In genomic region chr17:41567317-41567716, GRCh38 we compare ENCODE assay signal across 19 cellular contexts. TPM values are rescaled to one million over a fixed set of nuclear protein-coding genes. Genes with fewer than 3 reads are reported as not detected.
A peak's percentile ranks its signal among the peaks of the same experiment; 100 is the strongest.
DNase-seq lines count a peak whose midpoint lies in the region; ATAC-seq, FAIRE-seq and TF ChIP-seq lines count a peak whose summit lies in the region.
"Had no signal": no experiment of that assay in that cellular context is flagged by ENCODE, and none has a peak within 500 bp of the region (broad histone marks: within the 10 kb centered on the region; RNA-seq: fewer than 3 reads in every experiment).

No MANE protein-coding gene starts in this region.

- peaks cover 0 to 17% (median 6%) of the 10 kb centered on the region in 7 donors for H3K9me3 Mint-ChIP-seq in CD4-positive, CD25-positive, alpha-beta regulatory T cell
- H3K9me3 Mint-ChIP-seq in activated T-helper 2 cell treated with anti-CD3 and anti-CD28 coated beads, Interferon-gamma antibody, Interleukin-2, Interleukin-4, amounts not matched to agents 10 μg/mL and 5 μg/mL and 100 μg/mL, durations not matched to agents 14 hours and 24 hours and 36 hours, result peaks cover 17% of the 10 kb centered on the region
- peaks cover 0 to 6% of the 10 kb centered on the region in 2 donors for H3K9me3 Mint-ChIP-seq in natural killer cell

- H3K36me3 ChIP-seq in CD4-positive, CD25-positive, alpha-beta regulatory T cell (ENCODE audit: control insufficient read depth, insufficient read depth, low read length), result no peaks in the 10 kb centered on the region
- H3K36me3 ChIP-seq in right atrium auricular region, result no peaks in the 10 kb centered on the region
- H3K36me3 ChIP-seq: esophagus muscularis mucosa, left lung, ovary, stomach had no signal

- peak overlapping the region; percentile 32 to 83 (median 82) for H3K27ac Mint-ChIP-seq in CD4-positive, CD25-positive, alpha-beta regulatory T cell
- peak overlapping the region; percentile 60 for H3K27ac Mint-ChIP-seq in activated T-helper 2 cell treated with anti-CD3 and anti-CD28 coated beads, Interferon-gamma antibody, Interleukin-2, Interleukin-4, amounts not matched to agents 10 μg/mL and 5 μg/mL and 100 μg/mL, durations not matched to agents 14 hours and 24 hours and 36 hours
- peak overlapping the region; percentile 76 to 84 for H3K27ac Mint-ChIP-seq in natural killer cell

- peaks cover 0 to 14% (median 0%) of the 10 kb centered on the region in 4 donors for H3K4me1 Mint-ChIP-seq in CD4-positive, CD25-positive, alpha-beta regulatory T cell
- no peaks in the 10 kb centered on the region for H3K4me1 Mint-ChIP-seq in activated T-helper 2 cell treated with anti-CD3 and anti-CD28 coated beads, Interferon-gamma antibody, Interleukin-2, Interleukin-4, amounts not matched to agents 10 μg/mL and 5 μg/mL and 100 μg/mL, durations not matched to agents 14 hours and 24 hours and 36 hours (ENCODE audit: low read depth)
- H3K4me1 Mint-ChIP-seq in natural killer cell, result peaks cover 12 to 22% of the 10 kb centered on the region in 2 donors

- peak overlapping the region in 1 of 4 donors; percentile 62 for H3K4me3 Mint-ChIP-seq in CD4-positive, CD25-positive, alpha-beta regulatory T cell
- no peak overlapping the region for H3K4me3 Mint-ChIP-seq in activated T-helper 2 cell treated with anti-CD3 and anti-CD28 coated beads, Interferon-gamma antibody, Interleukin-2, Interleukin-4, amounts not matched to agents 10 μg/mL and 5 μg/mL and 100 μg/mL, durations not matched to agents 14 hours and 24 hours and 36 hours (ENCODE audit: low read depth)
- no peak overlapping the region for H3K4me3 Mint-ChIP-seq in natural killer cell

- TF ChIP-seq CTCF in natural killer cell (IDR thresholded peaks at IDR 0.05) (no peak), right atrium auricular region (IDR thresholded peaks at IDR 0.05) (no peak)

- peaks cover 0 to 7% of the 10 kb centered on the region in 2 experiments for H3K9me3 ChIP-seq in CD4-positive, CD25-positive, alpha-beta regulatory T cell (ENCODE audit: control insufficient read depth in 2 of 2, low read length in 2 of 2)
- H3K9me3 ChIP-seq in right atrium auricular region, result no peaks in the 10 kb centered on the region
- H3K9me3 ChIP-seq: esophagus muscularis mucosa, ovary had no signal

- peak in 1 of 2 donors; percentile 31 for ATAC-seq in CD4-positive, CD25-positive, alpha-beta regulatory T cell (ENCODE audit: low read depth in 2 of 2)
- ATAC-seq in natural killer cell (peak in 1 of 3 donors; percentile 20), HG03460 (IDR thresholded peaks at IDR 0.05; ENCODE audit: unreplicated experiment) (no peak)
- ATAC-seq: GM12878, left lung had no signal

- H3K4me3 ChIP-seq in CD4-positive, CD25-positive, alpha-beta regulatory T cell (ENCODE audit: low read depth, low read length), result no peak overlapping the region
- H3K4me3 ChIP-seq in right atrium auricular region, result no peak overlapping the region
- H3K4me3 ChIP-seq: esophagus muscularis mucosa, GM12878, left lung, ovary, stomach had no signal

- peak overlapping the region; percentile 36 for H3K27ac ChIP-seq in CD4-positive, CD25-positive, alpha-beta regulatory T cell (ENCODE audit: insufficient read depth, low read length, poor library complexity, severe bottlenecking)
- no peak overlapping the region for H3K27ac ChIP-seq in right atrium auricular region
- H3K27ac ChIP-seq: esophagus muscularis mucosa, KMS-11, ovary, stomach had no signal

- no peaks in the 10 kb centered on the region for H3K4me1 ChIP-seq in CD4-positive, CD25-positive, alpha-beta regulatory T cell (ENCODE audit: control insufficient read depth, insufficient read depth, low read length, poor library complexity, severe bottlenecking)
- H3K4me1 ChIP-seq in right atrium auricular region, result no peaks in the 10 kb centered on the region
- H3K4me1 ChIP-seq: esophagus muscularis mucosa, left lung, stomach had no signal

- FAIRE-seq in HTR-8/SVneo (lab: Jason Lieb, UNC), result peak; percentile 48
- FAIRE-seq: GM12878 had no signal

- peaks cover 4% of the 10 kb centered on the region for H3K27me3 ChIP-seq in CD4-positive, CD25-positive, alpha-beta regulatory T cell (ENCODE audit: control insufficient read depth, insufficient read depth, low read length)
- no peaks in the 10 kb centered on the region for H3K27me3 ChIP-seq in right atrium auricular region
- H3K27me3 ChIP-seq: ovary had no signal

- H3K27me3 Mint-ChIP-seq in CD4-positive, CD25-positive, alpha-beta regulatory T cell, result peaks cover 7% of the 10 kb centered on the region
- peaks cover 13% of the 10 kb centered on the region for H3K27me3 Mint-ChIP-seq in activated T-helper 2 cell treated with anti-CD3 and anti-CD28 coated beads, Interferon-gamma antibody, Interleukin-2, Interleukin-4, amounts not matched to agents 10 μg/mL and 5 μg/mL and 100 μg/mL, durations not matched to agents 14 hours and 24 hours and 36 hours (ENCODE audit: low read depth)
- peaks cover 13 to 33% of the 10 kb centered on the region in 2 donors for H3K27me3 Mint-ChIP-seq in natural killer cell (ENCODE audit: low read depth in 2 of 2)

- intact Hi-C loops in activated T-helper 2 cell treated with anti-CD3 and anti-CD28 coated beads, Interferon-gamma antibody, Interleukin-2, Interleukin-4, amounts not matched to agents 10 μg/mL and 5 μg/mL and 100 μg/mL, durations not matched to agents 14 hours and 24 hours and 36 hours (cut with micrococcal nuclease), result no loop called here
- intact Hi-C loops in natural killer cell (cut with micrococcal nuclease), result no loop called here

- DNase-seq in CD4-positive, CD25-positive, alpha-beta regulatory T cell, result peak in 2 of 3 donors; percentile 2 to 16
- DNase-seq in HTR-8/SVneo (ENCODE audit: insufficient read length, low spot score) (no peak), natural killer cell (no peak), NCI-H1048 (lab: John Stamatoyannopoulos, UW) (no peak), right atrium auricular region (ENCODE audit: low spot score) (no peak)
- DNase-seq in activated T-helper 2 cell treated with anti-CD3 and anti-CD28 coated beads, Interferon-gamma antibody, Interleukin-2, Interleukin-4, amounts not matched to agents 10 μg/mL and 5 μg/mL and 100 μg/mL, durations not matched to agents 14 hours and 24 hours and 36 hours (ENCODE audit: low spot score), result no peak
- DNase-seq: activated CD4-positive, CD25-positive, alpha-beta regulatory T cell treated with anti-CD3 and anti-CD28 coated beads, Interleukin-2, amount 50 U/mL, for 72 hours; GDM1; left lung; OCI-M1; ovary; SHP77 treated with DMSO at 0.1 percent for 48 hours; stomach had no signal

- no peaks in the 10 kb centered on the region for H3K36me3 Mint-ChIP-seq in CD4-positive, CD25-positive, alpha-beta regulatory T cell
- no peaks in the 10 kb centered on the region for H3K36me3 Mint-ChIP-seq in activated T-helper 2 cell treated with anti-CD3 and anti-CD28 coated beads, Interferon-gamma antibody, Interleukin-2, Interleukin-4, amounts not matched to agents 10 μg/mL and 5 μg/mL and 100 μg/mL, durations not matched to agents 14 hours and 24 hours and 36 hours (ENCODE audit: low read depth)
- no peaks in the 10 kb centered on the region for H3K36me3 Mint-ChIP-seq in natural killer cell

RNA-seq across cellular contexts. Expression of gene KRT9, which starts 4.5 kb away (rescaled TPM):
- total RNA-seq in CD4-positive, CD25-positive, alpha-beta regulatory T cell, result not detected
- not detected for polyA plus RNA-seq in CD4-positive, CD25-positive, alpha-beta regulatory T cell
- not detected in 2 replicates for total RNA-seq in activated T-helper 2 cell treated with anti-CD3 and anti-CD28 coated beads, Interferon-gamma antibody, Interleukin-2, Interleukin-4, amounts not matched to agents 10 μg/mL and 5 μg/mL and 100 μg/mL, durations not matched to agents 14 hours and 24 hours and 36 hours
- total RNA-seq in natural killer cell (not detected), right atrium auricular region (not detected)
- total RNA-seq: esophagus muscularis mucosa, GM12878, left lung, mucosa of gallbladder, ovary, stomach, ureter had no signal
- polyA plus RNA-seq: GM12878, ovary, stomach had no signal

RNA-seq across cellular contexts. Expression of gene KRT14, which starts 19.4 kb away (rescaled TPM):
- total RNA-seq in CD4-positive, CD25-positive, alpha-beta regulatory T cell, result not detected
- not detected for polyA plus RNA-seq in CD4-positive, CD25-positive, alpha-beta regulatory T cell
- total RNA-seq in activated T-helper 2 cell treated with anti-CD3 and anti-CD28 coated beads, Interferon-gamma antibody, Interleukin-2, Interleukin-4, amounts not matched to agents 10 μg/mL and 5 μg/mL and 100 μg/mL, durations not matched to agents 14 hours and 24 hours and 36 hours, result not detected in 2 replicates
- total RNA-seq in natural killer cell (not detected), right atrium auricular region (10 to 100 TPM in 1 of 2 donors, not detected in 1; 20.3 TPM)
- total RNA-seq: GM12878 had no signal
- polyA plus RNA-seq: ovary had no signal

RNA-seq across cellular contexts. Expression of gene KRT19, which starts 39.2 kb away (rescaled TPM):
- total RNA-seq in CD4-positive, CD25-positive, alpha-beta regulatory T cell, result not detected
- polyA plus RNA-seq in CD4-positive, CD25-positive, alpha-beta regulatory T cell, result not detected
- not detected in 2 replicates for total RNA-seq in activated T-helper 2 cell treated with anti-CD3 and anti-CD28 coated beads, Interferon-gamma antibody, Interleukin-2, Interleukin-4, amounts not matched to agents 10 μg/mL and 5 μg/mL and 100 μg/mL, durations not matched to agents 14 hours and 24 hours and 36 hours
- total RNA-seq in natural killer cell (not detected), right atrium auricular region (100 to 1,000 TPM in 1 of 2 donors, 10 to 100 TPM in 1; 27.8 to 165 TPM)

RNA-seq across cellular contexts. Expression of gene KRT16, which starts 45.2 kb away (rescaled TPM):
- not detected for total RNA-seq in CD4-positive, CD25-positive, alpha-beta regulatory T cell
- not detected for polyA plus RNA-seq in CD4-positive, CD25-positive, alpha-beta regulatory T cell
- total RNA-seq in activated T-helper 2 cell treated with anti-CD3 and anti-CD28 coated beads, Interferon-gamma antibody, Interleukin-2, Interleukin-4, amounts not matched to agents 10 μg/mL and 5 μg/mL and 100 μg/mL, durations not matched to agents 14 hours and 24 hours and 36 hours, result not detected in 2 replicates
- total RNA-seq in natural killer cell, result not detected
- 1 to 10 TPM in 1 of 2 donors, not detected in 1; 2.2 TPM for total RNA-seq in right atrium auricular region
- total RNA-seq: GM12878, mucosa of gallbladder had no signal
- polyA plus RNA-seq: ovary had no signal

RNA-seq across cellular contexts. Expression of gene KRT15, which starts 48.6 kb away (rescaled TPM):
- total RNA-seq in CD4-positive, CD25-positive, alpha-beta regulatory T cell, result not detected
- not detected for polyA plus RNA-seq in CD4-positive, CD25-positive, alpha-beta regulatory T cell
- total RNA-seq in activated T-helper 2 cell treated with anti-CD3 and anti-CD28 coated beads, Interferon-gamma antibody, Interleukin-2, Interleukin-4, amounts not matched to agents 10 μg/mL and 5 μg/mL and 100 μg/mL, durations not matched to agents 14 hours and 24 hours and 36 hours, result not detected in 2 replicates
- total RNA-seq in natural killer cell (not detected), right atrium auricular region (under 1 TPM in 1 of 2 donors, not detected in 1; 0.47 TPM)

Comparison
In these comparisons a context has a peak if more than half of its experiments do, and no peak if none do; other contexts are left out.
1. DNase-seq: peak in CD4-positive, CD25-positive, alpha-beta regulatory T cell (2 of 3); none in HTR-8/SVneo (single experiment), activated T-helper 2 cell treated with anti-CD3 and anti-CD28 coated beads, Interferon-gamma antibody, Interleukin-2, Interleukin-4, amounts not matched to agents 10 μg/mL and 5 μg/mL and 100 μg/mL, durations not matched to agents 14 hours and 24 hours and 36 hours (single experiment), natural killer cell (single experiment), NCI-H1048 (single experiment) and right atrium auricular region (single experiment).
2. RNA of gene KRT19, which starts 39.2 kb away (total RNA-seq): 27.8 to 165 TPM in right atrium auricular region; not detected in CD4-positive, CD25-positive, alpha-beta regulatory T cell (single experiment), not detected in activated T-helper 2 cell treated with anti-CD3 and anti-CD28 coated beads, Interferon-gamma antibody, Interleukin-2, Interleukin-4, amounts not matched to agents 10 μg/mL and 5 μg/mL and 100 μg/mL, durations not matched to agents 14 hours and 24 hours and 36 hours and not detected in natural killer cell; every median in the first group is over 10 times any median in the second.
3. Peak in every context shown above with its lines, with median percentiles within 50 percentile points of each other: H3K27ac Mint-ChIP-seq.